19 cellular contexts compared by ENCODE assay signal in genomic region chr2:108413731-108414130, GRCh38. TPM values are rescaled to one million over a fixed set of nuclear protein-coding genes. Genes with fewer than 3 reads are reported as not detected.
"Had no signal": no experiment of that assay in that cellular context is flagged by ENCODE, and none has a peak within 500 bp of the region (broad histone marks: within the 10 kb centered on the region; RNA-seq: fewer than 3 reads in every experiment).

No MANE protein-coding gene starts in this region.

- H3K4me3 ChIP-seq: tibial nerve had no signal

- H3K4me1 ChIP-seq: tibial nerve had no signal

- ATAC-seq: left ventricle myocardium superior, WTC11 had no signal

- H3K9me3 ChIP-seq: tibial nerve had no signal

- H3K27me3 Mint-ChIP-seq: activated naive CD8-positive, alpha-beta T cell treated with anti-CD3 and anti-CD28 coated beads for 36 hours had no signal

- H3K4me3 Mint-ChIP-seq: activated naive CD8-positive, alpha-beta T cell treated with anti-CD3 and anti-CD28 coated beads for 36 hours; endodermal cell; nephron; WTC11 had no signal

- FAIRE-seq: small intestine, TTC549 had no signal

- H3K9me3 Mint-ChIP-seq: activated naive CD8-positive, alpha-beta T cell treated with anti-CD3 and anti-CD28 coated beads for 36 hours; endodermal cell; nephron had no signal

- H3K36me3 ChIP-seq: tibial nerve had no signal

- H3K36me3 Mint-ChIP-seq: activated naive CD8-positive, alpha-beta T cell treated with anti-CD3 and anti-CD28 coated beads for 36 hours; WTC11 had no signal

- H3K27me3 ChIP-seq: tibial nerve had no signal

- H3K27ac Mint-ChIP-seq: activated naive CD8-positive, alpha-beta T cell treated with anti-CD3 and anti-CD28 coated beads for 36 hours; endodermal cell; nephron; WTC11 had no signal

- H3K27ac ChIP-seq: tibial nerve had no signal

- DNase-seq: activated CD4-positive, alpha-beta T cell treated with anti-CD3 and anti-CD28 coated beads for 48 hours; activated CD8-positive, alpha-beta memory T cell treated with anti-CD3 and anti-CD28 coated beads, Interleukin-2, amount 50 U/mL, for 48 hours; activated naive CD8-positive, alpha-beta T cell treated with anti-CD3 and anti-CD28 coated beads for 36 hours; anterior cingulate cortex; cerebellar nuclear complex; endodermal cell; hippocampal formation; left ventricle myocardium superior; nucleus accumbens; small intestine; stimulated activated CD4-positive, alpha-beta T cell treated with anti-CD3 and anti-CD28 coated beads, Interleukin-4, amount 100 ng/mL, for 4 hours; stimulated activated CD8-positive, alpha-beta memory T cell treated with anti-CD3 and anti-CD28 coated beads, Interleukin-4, amount 100 ng/mL, for 48 hours; stimulated activated naive CD4-positive, alpha-beta T cell treated with Interleukin-2 at 50 U/mL for 16 hours; substantia nigra; T-helper 2 cell had no signal

- H3K4me1 Mint-ChIP-seq: activated naive CD8-positive, alpha-beta T cell treated with anti-CD3 and anti-CD28 coated beads for 36 hours; endodermal cell; nephron had no signal

RNA-seq across cellular contexts. Expression of gene SULT1C4, which starts 36.0 kb away (rescaled TPM):
- total RNA-seq: activated naive CD8-positive, alpha-beta T cell treated with anti-CD3 and anti-CD28 coated beads for 36 hours had no signal
